ENCODE assay signal across 24 cellular contexts in genomic region chr12:85657836-85658235, GRCh38.
"Had no signal": no experiment of that assay in that cellular context is flagged by ENCODE, and none has a peak within 500 bp of the region (broad histone marks: within the 10 kb centered on the region; RNA-seq: fewer than 3 reads in every experiment).

No MANE protein-coding gene starts in this region.

- H3K9me3 ChIP-seq: colonic mucosa, esophagus muscularis mucosa, gastrocnemius medialis, gastroesophageal sphincter had no signal

- H3K36me3 ChIP-seq: colonic mucosa, esophagus muscularis mucosa, esophagus squamous epithelium, gastrocnemius medialis, gastroesophageal sphincter, heart left ventricle, heart right ventricle had no signal

- H3K27me3 ChIP-seq: colonic mucosa, dorsolateral prefrontal cortex, esophagus muscularis mucosa, esophagus squamous epithelium, foreskin keratinocyte, gastrocnemius medialis, gastroesophageal sphincter, heart left ventricle, heart right ventricle had no signal

- H3K4me1 ChIP-seq: colonic mucosa, esophagus muscularis mucosa, esophagus squamous epithelium, foreskin keratinocyte, gastrocnemius medialis, gastroesophageal sphincter, heart left ventricle, heart right ventricle had no signal

- FAIRE-seq: colon, endometrium, endothelial cell of umbilical vein had no signal

- H3K27ac ChIP-seq: colonic mucosa, coronary artery, dorsolateral prefrontal cortex, epithelial cell of prostate, esophagus muscularis mucosa, esophagus squamous epithelium, foreskin keratinocyte, gastrocnemius medialis, gastroesophageal sphincter, heart left ventricle, heart right ventricle had no signal

- DNase-seq: colonic mucosa; cortex of kidney; dermis blood vessel endothelial cell; dorsolateral prefrontal cortex; effector CD4-positive, alpha-beta T cell; effector CD8-positive, alpha-beta T cell; effector memory CD4-positive, alpha-beta T cell; effector memory CD8-positive, alpha-beta T cell; endodermal cell; esophagus squamous epithelium; foreskin fibroblast; foreskin keratinocyte; gastrocnemius medialis; glutamatergic neuron; head of caudate nucleus; heart left ventricle; heart right ventricle had no signal

- H3K4me3 ChIP-seq: colonic mucosa, coronary artery, dorsolateral prefrontal cortex, esophagus muscularis mucosa, esophagus squamous epithelium, gastrocnemius medialis, gastroesophageal sphincter, heart left ventricle, heart right ventricle had no signal
